ENCODE assay signal across 8 cellular contexts in genomic region chr2:152025678-152026287, GRCh38.
A peak's percentile ranks its signal among the peaks of the same experiment; 100 is the strongest.
DNase-seq lines count a peak whose midpoint lies in the region; ATAC-seq, FAIRE-seq and TF ChIP-seq lines count a peak whose summit lies in the region.

No MANE protein-coding gene starts in this region.

- H3K4me2 ChIP-seq in astrocyte (ENCODE audit: low read length) = peak overlapping the region; percentile 84

- H3K27ac Mint-ChIP-seq in astrocyte (ENCODE audit: unreplicated experiment) = no peak overlapping the region

- H3K9me3 Mint-ChIP-seq in astrocyte (ENCODE audit: unreplicated experiment) = no peaks in the 10 kb centered on the region

- peaks cover 5% of the 10 kb centered on the region for H4K20me1 ChIP-seq in astrocyte (ENCODE audit: insufficient read depth, low read length)

- peak overlapping the region; percentile 81 for H3K4me3 Mint-ChIP-seq in astrocyte (ENCODE audit: unreplicated experiment)

- peaks cover 9% of the 10 kb centered on the region for H3K27me3 ChIP-seq in astrocyte (ENCODE audit: insufficient read depth, low read length)

- H3K27ac ChIP-seq in astrocyte (ENCODE audit: low read depth, low read length) = no peak overlapping the region

- H3K4me1 Mint-ChIP-seq in astrocyte (ENCODE audit: low read depth, unreplicated experiment) = peaks cover 4% of the 10 kb centered on the region

- no peaks in the 10 kb centered on the region for H3K36me3 Mint-ChIP-seq in astrocyte (ENCODE audit: low read depth, unreplicated experiment)

- DNase-seq in NK-92 treated with Interleukin-12 subunit alpha and Interleukin-12 subunit beta, amount 100 ng/mL, for 24 hours (lab: John Stamatoyannopoulos, UW) = peak; percentile 64
- DNase-seq in NK-92 (lab: John Stamatoyannopoulos, UW; ENCODE audit: unreplicated experiment) = no peak
- DNase-seq in NCI-H1694 (lab: John Stamatoyannopoulos, UW) = peak; percentile 71
- peak; percentile 30 for DNase-seq in T-helper 22 cell (ENCODE audit: low read depth)
- DNase-seq in astrocyte (ENCODE audit: low read depth) = peak; percentile 33
- peak; percentile 79 to 83 for DNase-seq in hippocampal formation (lab: John Stamatoyannopoulos, UW)
- DNase-seq in skeletal muscle cell (ENCODE audit: low read depth) = peak; percentile 18

- no peaks in the 10 kb centered on the region for H3K36me3 ChIP-seq in astrocyte (ENCODE audit: insufficient read depth, low read length)

- peak; percentile 93 for TF ChIP-seq CTCF in astrocyte (IDR thresholded peaks at IDR 0.05; ENCODE audit: insufficient read depth, low read depth, low read length)

- H3K9ac ChIP-seq in astrocyte (ENCODE audit: low read length) = peak overlapping the region; percentile 2

- H3K9me3 ChIP-seq in astrocyte (ENCODE audit: insufficient read depth, low read depth, low read length) = no peaks in the 10 kb centered on the region

- no peaks in the 10 kb centered on the region for H3K27me3 Mint-ChIP-seq in astrocyte (ENCODE audit: low read depth, unreplicated experiment)

- H2AFZ ChIP-seq in astrocyte (ENCODE audit: low read depth, low read length) = peak overlapping the region; percentile 40

- peaks cover 10% of the 10 kb centered on the region for H3K4me1 ChIP-seq in astrocyte (ENCODE audit: insufficient read depth, low read length)

- no peak for FAIRE-seq in astrocyte (lab: Jason Lieb, UNC)

- H3K4me3 ChIP-seq in astrocyte (ENCODE audit: insufficient read depth, low read depth, low read length) (peak overlapping the region; percentile 40), skeletal muscle cell (ENCODE audit: low read depth, low read length) (peak overlapping the region; percentile 19)

- peak; percentile 97 for ATAC-seq in HG02943 (IDR thresholded peaks at IDR 0.05; ENCODE audit: low read depth, unreplicated experiment)

- H3K79me2 ChIP-seq in astrocyte (ENCODE audit: insufficient read depth, low read length) = no peaks in the 10 kb centered on the region
